1 cellular context compared by ENCODE assay signal in genomic region chr3:61663728-61664492, GRCh38.
A peak's percentile ranks its signal among the peaks of the same experiment; 100 is the strongest.
TF ChIP-seq lines count a peak whose summit lies in the region.

No MANE protein-coding gene starts in this region.

TF ChIP-seq in HEK293, 187 proteins besides CTCF, POLR2A, EP300 and RAD21 (continued from another document and continues in another):
- TF ChIP-seq IKZF3 (tag by site-specific recombination; IDR thresholded peaks at IDR 0.05) (peak; percentile 90), ZNF629 (tag by site-specific recombination; IDR thresholded peaks at IDR 0.05) (peak; percentile 85), ZNF692 (tag by site-specific recombination; IDR thresholded peaks at IDR 0.05) (peak; percentile 96), ZNF670 (tag by site-specific recombination; IDR thresholded peaks at IDR 0.05; ENCODE audit: low read depth) (no peak), ZBTB8A (tag by site-specific recombination; IDR thresholded peaks at IDR 0.05) (peak; percentile 70), ZIC2 (tag by site-specific recombination; IDR thresholded peaks at IDR 0.05) (peak; percentile 78), ZNF239 (tag by site-specific recombination; IDR thresholded peaks at IDR 0.05) (no peak), ZNF24 (tag by site-specific recombination; IDR thresholded peaks at IDR 0.05) (0 out of 2 replicates have a peak, but pooled peaks have one; percentile 71), ZNF558 (tag by site-specific recombination; IDR thresholded peaks at IDR 0.05) (peak; percentile 58; the same call in 1 of the 2 replicates), ZFP69B (tag by site-specific recombination; IDR thresholded peaks at IDR 0.05) (peak; percentile 93), SP7 (tag by site-specific recombination; IDR thresholded peaks at IDR 0.05) (peak; percentile 95), HOXC10 (CRISPR knock-in tag; IDR thresholded peaks at IDR 0.05) (no peak), PRDM1 (tag by site-specific recombination; IDR thresholded peaks at IDR 0.05) (peak; percentile 79; the same call in 1 of the 2 replicates), PATZ1 (tag by site-specific recombination; IDR thresholded peaks at IDR 0.05) (peak; percentile 70), ZNF660 (tag by site-specific recombination; IDR thresholded peaks at IDR 0.05) (peak; percentile 91), ZNF10 (tag by site-specific recombination; IDR thresholded peaks at IDR 0.05) (peak; percentile 91), ZNF184 (tag by site-specific recombination; IDR thresholded peaks at IDR 0.05) (0 out of 2 replicates have a peak, but pooled peaks have one; percentile 56), ZBTB20 (tag by site-specific recombination; IDR thresholded peaks at IDR 0.05) (peak; percentile 38), ZSCAN18 (tag by site-specific recombination; IDR thresholded peaks at IDR 0.05) (no peak), ZNF394 (tag by site-specific recombination; IDR thresholded peaks at IDR 0.05; ENCODE audit: borderline replicate concordance) (peak; percentile 58; the same call in 1 of the 2 replicates), KLF7 (tag by site-specific recombination; IDR thresholded peaks at IDR 0.05; ENCODE audit: borderline replicate concordance) (0 out of 2 replicates have a peak, but pooled peaks have one; percentile 41), ZNF785 (tag by site-specific recombination; IDR thresholded peaks at IDR 0.05) (no peak), KLF16 (tag by site-specific recombination; IDR thresholded peaks at IDR 0.05) (peak; percentile 51), ZSCAN30 (tag by site-specific recombination; IDR thresholded peaks at IDR 0.05) (0 out of 2 replicates have a peak, but pooled peaks have one; percentile 32), MZF1 (tag by site-specific recombination; IDR thresholded peaks at IDR 0.05; ENCODE audit: borderline replicate concordance) (peak; percentile 75), ZNF544 (tag by site-specific recombination; IDR thresholded peaks at IDR 0.05) (no peak), SP3 (tag by site-specific recombination; IDR thresholded peaks at IDR 0.05) (peak; percentile 36), MEIS1 (CRISPR knock-in tag; IDR thresholded peaks at IDR 0.05; ENCODE audit: borderline replicate concordance) (no peak), ZNF16 (tag by site-specific recombination; IDR thresholded peaks at IDR 0.05; ENCODE audit: low read depth) (no peak), KLF9 (tag by site-specific recombination; IDR thresholded peaks at IDR 0.05; ENCODE audit: low read depth) (peak; percentile 94), GFI1B (tag by site-specific recombination; IDR thresholded peaks at IDR 0.05) (no peak), ZNF23 (tag by site-specific recombination; IDR thresholded peaks at IDR 0.05; ENCODE audit: borderline replicate concordance) (no peak), PRDM4 (tag by site-specific recombination; IDR thresholded peaks at IDR 0.05) (peak; percentile 63), ZNF830 (tag by site-specific recombination; IDR thresholded peaks at IDR 0.05; ENCODE audit: low read depth) (no peak), ZNF658 (tag by site-specific recombination; IDR thresholded peaks at IDR 0.05) (no peak), TSHZ1 (tag by site-specific recombination; IDR thresholded peaks at IDR 0.05; ENCODE audit: borderline replicate concordance) (peak; percentile 92), ZBTB17 (tag by site-specific recombination; IDR thresholded peaks at IDR 0.05) (peak; percentile 92), ZNF274 (IDR thresholded peaks at IDR 0.05; ENCODE audit: low read length) (no peak), ZNF274 (tag by site-specific recombination; IDR thresholded peaks at IDR 0.05; ENCODE audit: borderline replicate concordance) (no peak), ZNF324 (tag by site-specific recombination; IDR thresholded peaks at IDR 0.05) (peak; percentile 82; the same call in 1 of the 2 replicates), ZBTB49 (tag by site-specific recombination; IDR thresholded peaks at IDR 0.05; ENCODE audit: low read depth) (no peak), ZNF610 (tag by site-specific recombination; IDR thresholded peaks at IDR 0.05; ENCODE audit: borderline replicate concordance) (peak; percentile 79; the same call in 1 of the 2 replicates), GLI4 (tag by site-specific recombination; IDR thresholded peaks at IDR 0.05) (no peak)
- TF ChIP-seq, protein P1, sequence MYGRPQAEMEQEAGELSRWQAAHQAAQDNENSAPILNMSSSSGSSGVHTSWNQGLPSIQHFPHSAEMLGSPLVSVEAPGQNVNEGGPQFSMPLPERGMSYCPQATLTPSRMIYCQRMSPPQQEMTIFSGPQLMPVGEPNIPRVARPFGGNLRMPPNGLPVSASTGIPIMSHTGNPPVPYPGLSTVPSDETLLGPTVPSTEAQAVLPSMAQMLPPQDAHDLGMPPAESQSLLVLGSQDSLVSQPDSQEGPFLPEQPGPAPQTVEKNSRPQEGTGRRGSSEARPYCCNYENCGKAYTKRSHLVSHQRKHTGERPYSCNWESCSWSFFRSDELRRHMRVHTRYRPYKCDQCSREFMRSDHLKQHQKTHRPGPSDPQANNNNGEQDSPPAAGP (tag by site-specific recombination; IDR thresholded peaks at IDR 0.05) = peak; percentile 39; the same call in 1 of the 2 replicates
- TF ChIP-seq, protein P2, sequence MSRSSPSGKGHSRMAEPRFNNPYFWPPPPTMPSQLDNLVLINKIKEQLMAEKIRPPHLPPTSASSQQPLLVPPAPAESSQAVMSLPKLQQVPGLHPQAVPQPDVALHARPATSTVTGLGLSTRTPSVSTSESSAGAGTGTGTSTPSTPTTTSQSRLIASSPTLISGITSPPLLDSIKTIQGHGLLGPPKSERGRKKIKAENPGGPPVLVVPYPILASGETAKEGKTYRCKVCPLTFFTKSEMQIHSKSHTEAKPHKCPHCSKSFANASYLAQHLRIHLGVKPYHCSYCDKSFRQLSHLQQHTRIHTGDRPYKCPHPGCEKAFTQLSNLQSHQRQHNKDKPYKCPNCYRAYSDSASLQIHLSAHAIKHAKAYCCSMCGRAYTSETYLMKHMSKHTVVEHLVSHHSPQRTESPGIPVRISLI (tag by site-specific recombination; IDR thresholded peaks at IDR 0.05) = no peak
- TF ChIP-seq, protein P3, sequence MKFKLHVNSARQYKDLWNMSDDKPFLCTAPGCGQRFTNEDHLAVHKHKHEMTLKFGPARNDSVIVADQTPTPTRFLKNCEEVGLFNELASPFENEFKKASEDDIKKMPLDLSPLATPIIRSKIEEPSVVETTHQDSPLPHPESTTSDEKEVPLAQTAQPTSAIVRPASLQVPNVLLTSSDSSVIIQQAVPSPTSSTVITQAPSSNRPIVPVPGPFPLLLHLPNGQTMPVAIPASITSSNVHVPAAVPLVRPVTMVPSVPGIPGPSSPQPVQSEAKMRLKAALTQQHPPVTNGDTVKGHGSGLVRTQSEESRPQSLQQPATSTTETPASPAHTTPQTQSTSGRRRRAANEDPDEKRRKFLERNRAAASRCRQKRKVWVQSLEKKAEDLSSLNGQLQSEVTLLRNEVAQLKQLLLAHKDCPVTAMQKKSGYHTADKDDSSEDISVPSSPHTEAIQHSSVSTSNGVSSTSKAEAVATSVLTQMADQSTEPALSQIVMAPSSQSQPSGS (tag by site-specific recombination; IDR thresholded peaks at IDR 0.05; ENCODE audit: low read depth) = 0 out of 2 replicates have a peak, but pooled peaks have one; percentile 26
- TF ChIP-seq, protein P4, sequence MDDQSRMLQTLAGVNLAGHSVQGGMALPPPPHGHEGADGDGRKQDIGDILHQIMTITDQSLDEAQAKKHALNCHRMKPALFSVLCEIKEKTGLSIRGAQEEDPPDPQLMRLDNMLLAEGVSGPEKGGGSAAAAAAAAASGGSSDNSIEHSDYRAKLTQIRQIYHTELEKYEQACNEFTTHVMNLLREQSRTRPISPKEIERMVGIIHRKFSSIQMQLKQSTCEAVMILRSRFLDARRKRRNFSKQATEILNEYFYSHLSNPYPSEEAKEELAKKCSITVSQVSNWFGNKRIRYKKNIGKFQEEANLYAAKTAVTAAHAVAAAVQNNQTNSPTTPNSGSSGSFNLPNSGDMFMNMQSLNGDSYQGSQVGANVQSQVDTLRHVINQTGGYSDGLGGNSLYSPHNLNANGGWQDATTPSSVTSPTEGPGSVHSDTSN (CRISPR knock-in tag; IDR thresholded peaks at IDR 0.05) = no peak
